In the genomic region with DNA sequence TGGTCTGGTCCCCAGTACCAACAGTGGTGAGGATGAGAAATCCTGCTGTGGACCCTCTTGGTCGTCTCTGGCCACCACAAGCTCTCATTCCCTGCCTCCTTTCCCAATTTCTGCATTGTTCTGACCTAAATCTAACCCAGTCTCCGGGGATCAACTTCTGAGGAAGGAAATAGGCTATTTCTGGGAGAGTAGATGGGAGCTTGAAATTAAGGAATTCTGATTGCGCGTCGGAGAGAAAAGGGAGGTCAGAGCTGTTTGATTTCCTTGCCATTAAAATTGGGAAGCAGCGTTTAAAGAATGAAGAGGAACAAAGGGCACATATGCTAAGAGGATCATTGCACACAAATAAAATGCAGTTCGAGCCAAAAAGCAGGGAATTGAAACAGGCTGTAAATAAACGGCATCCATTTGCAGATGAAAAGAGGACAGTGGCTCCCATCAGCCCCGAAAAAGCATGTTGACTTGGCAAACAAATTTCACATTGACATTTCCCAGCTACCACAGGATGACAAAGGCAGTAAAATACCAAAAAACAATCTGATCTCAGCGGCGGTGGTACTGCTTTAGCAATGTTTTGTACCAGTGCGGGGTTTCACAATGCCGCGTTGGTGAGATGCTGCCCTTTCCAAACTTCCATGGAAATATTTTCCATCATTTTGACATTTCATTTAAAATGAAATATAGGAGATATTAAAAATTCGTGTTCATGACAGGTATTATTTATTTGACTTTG, we compare ENCODE assay signal across 18 cellular contexts.
"Had no signal": no experiment of that assay in that cellular context is flagged by ENCODE, and none has a peak within 500 bp of the region (broad histone marks: within the 10 kb centered on the region; RNA-seq: fewer than 3 reads in every experiment).

No MANE protein-coding gene starts in this region.

- H3K36me3 ChIP-seq: thoracic aorta had no signal

- H3K4me3 ChIP-seq: thoracic aorta had no signal

- ATAC-seq: left colon; naive thymus-derived CD4-positive, alpha-beta T cell; stimulated activated naive CD8-positive, alpha-beta T cell treated with anti-CD3 and anti-CD28 coated beads, Interleukin-15, amount 100 ng/mL, for 72 hours had no signal

- DNase-seq: activated CD4-positive, alpha-beta T cell treated with anti-CD3 and anti-CD28 coated beads, Interleukin-2, amount 50 U/mL, for 1 hour; activated naive CD4-positive, alpha-beta T cell treated with Interleukin-2 at 50 U/mL for 16 hours; anterior cingulate cortex; cortex of kidney; effector CD4-positive, alpha-beta T cell; foreskin melanocyte; head of caudate nucleus; left colon; mammary epithelial cell; naive thymus-derived CD4-positive, alpha-beta T cell; posterior cingulate gyrus; small intestine; stimulated activated CD4-positive, alpha-beta T cell treated with anti-CD3 and anti-CD28 coated beads, Interleukin-4, amount 100 ng/mL, for 24 hours; stimulated activated naive CD8-positive, alpha-beta T cell treated with anti-CD3 and anti-CD28 coated beads, Interleukin-15, amount 100 ng/mL, for 72 hours; T-helper 2 cell had no signal

- H3K27ac ChIP-seq: thoracic aorta had no signal

- H3K9me3 ChIP-seq: thoracic aorta had no signal

- FAIRE-seq: islet of Langerhans, small intestine, TTC549 had no signal
